24 cellular contexts compared by ENCODE assay signal in the genomic region with DNA sequence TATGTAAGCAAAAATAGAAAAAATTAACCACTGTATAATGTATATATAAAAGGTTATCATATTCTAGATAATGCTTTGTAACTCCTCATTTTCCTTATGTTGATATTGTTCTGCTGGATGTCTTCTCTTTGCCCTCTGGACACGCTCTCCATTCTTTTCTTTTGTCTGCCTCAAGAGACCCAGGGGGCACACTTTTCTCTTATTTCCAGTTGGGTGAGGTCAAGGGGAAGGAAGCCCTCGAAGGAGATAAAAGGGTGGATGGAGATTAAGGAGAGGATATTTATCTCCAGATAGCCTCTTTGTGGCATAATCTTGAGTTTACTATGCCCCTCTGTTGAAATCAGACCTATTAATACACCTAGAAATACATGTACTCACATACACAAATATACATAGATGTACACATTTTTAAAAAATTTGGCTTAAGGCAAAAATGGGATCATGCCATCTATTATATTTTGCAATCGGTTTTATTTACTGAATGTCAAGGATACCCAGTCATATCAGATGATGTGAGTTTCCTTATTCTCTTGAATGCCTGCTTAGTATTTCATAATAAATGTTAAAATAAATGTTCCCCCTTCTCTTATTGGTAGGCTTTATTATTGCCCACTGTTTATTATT.
"Had no signal": no experiment of that assay in that cellular context is flagged by ENCODE, and none has a peak within 500 bp of the region (broad histone marks: within the 10 kb centered on the region; RNA-seq: fewer than 3 reads in every experiment).

No MANE protein-coding gene starts in this region.

- DNase-seq: activated B cell treated with CpG ODN at 0.5 μM for 24 hours; activated CD4-positive, alpha-beta memory T cell treated with anti-CD3 and anti-CD28 coated beads for 36 hours; activated CD4-positive, alpha-beta T cell treated with anti-CD3 and anti-CD28 coated beads for 4 hours; activated effector memory CD4-positive, alpha-beta T cell treated with Interleukin-2 at 50 U/mL for 16 hours; activated naive CD4-positive, alpha-beta T cell treated with anti-CD3 and anti-CD28 coated beads for 36 hours; activated naive CD8-positive, alpha-beta T cell treated with anti-CD3 and anti-CD28 coated beads, Interleukin-2, amount 10 ng/mL, durations not matched to agents 7 days and 5 days; activated T-cell treated with anti-CD3 and anti-CD28 coated beads, Interleukin-2, amount 50 U/mL, for 72 hours; amygdala; caudate nucleus; dermis blood vessel endothelial cell; effector CD8-positive, alpha-beta T cell; foreskin melanocyte; hypothalamus; islet precursor cell; left cardiac atrium; mucosa of descending colon; small intestine; stimulated activated CD4-positive, alpha-beta T cell treated with anti-CD3 and anti-CD28 coated beads, Interleukin-15, amount 100 ng/mL, for 24 hours; stomach had no signal

- H3K27me3 Mint-ChIP-seq: activated B cell treated with CpG ODN at 0.5 μM for 24 hours; activated CD4-positive, alpha-beta memory T cell treated with anti-CD3 and anti-CD28 coated beads for 36 hours; activated naive CD8-positive, alpha-beta T cell treated with anti-CD3 and anti-CD28 coated beads, Interleukin-2, amount 10 ng/mL, durations not matched to agents 7 days and 5 days; memory B cell; stimulated activated memory B cell treated with anti-CD40 and anti-IgM and Interleukin-4, amounts not matched to agents 10 μg/mL and 1 μg/mL and 100 μg/mL, for 72 hours had no signal

- H3K36me3 ChIP-seq: stomach, suprapubic skin, tibial nerve had no signal

- H3K27ac Mint-ChIP-seq: activated B cell treated with CpG ODN at 0.5 μM for 24 hours; activated CD4-positive, alpha-beta memory T cell treated with anti-CD3 and anti-CD28 coated beads for 36 hours; activated naive CD4-positive, alpha-beta T cell treated with anti-CD3 and anti-CD28 coated beads for 36 hours; activated naive CD8-positive, alpha-beta T cell treated with anti-CD3 and anti-CD28 coated beads, Interleukin-2, amount 10 ng/mL, durations not matched to agents 7 days and 5 days; activated T-cell treated with anti-CD3 and anti-CD28 coated beads, Interleukin-2, amount 50 U/mL, for 72 hours; memory B cell; stimulated activated memory B cell treated with anti-CD40 and anti-IgM and Interleukin-4, amounts not matched to agents 10 μg/mL and 1 μg/mL and 100 μg/mL, for 72 hours; T-helper 2 cell treated with Interferon-gamma antibody and Interleukin-4, amounts not matched to agents 5 μg/mL and 100 μg/mL, for 36 hours had no signal

- H3K9me3 ChIP-seq: suprapubic skin had no signal

- H3K4me3 Mint-ChIP-seq: activated B cell treated with CpG ODN at 0.5 μM for 24 hours; activated CD4-positive, alpha-beta memory T cell treated with anti-CD3 and anti-CD28 coated beads for 36 hours; activated naive CD4-positive, alpha-beta T cell treated with anti-CD3 and anti-CD28 coated beads for 36 hours; activated naive CD8-positive, alpha-beta T cell treated with anti-CD3 and anti-CD28 coated beads, Interleukin-2, amount 10 ng/mL, durations not matched to agents 7 days and 5 days; activated T-cell treated with anti-CD3 and anti-CD28 coated beads, Interleukin-2, amount 50 U/mL, for 72 hours; memory B cell; stimulated activated memory B cell treated with anti-CD40 and anti-IgM and Interleukin-4, amounts not matched to agents 10 μg/mL and 1 μg/mL and 100 μg/mL, for 72 hours; T-helper 2 cell treated with Interferon-gamma antibody and Interleukin-4, amounts not matched to agents 5 μg/mL and 100 μg/mL, for 36 hours had no signal

- H3K27ac ChIP-seq: suprapubic skin, tibial nerve had no signal

- H3K27me3 ChIP-seq: stomach, suprapubic skin, tibial nerve had no signal

- ATAC-seq: activated T-cell treated with anti-CD3 and anti-CD28 coated beads, Interleukin-2, amount 50 U/mL, for 72 hours; mucosa of descending colon; stimulated activated memory B cell treated with anti-CD40 and anti-IgM and Interleukin-4, amounts not matched to agents 10 μg/mL and 1 μg/mL and 100 μg/mL, for 72 hours had no signal

- H3K4me3 ChIP-seq: mucosa of descending colon, stomach, suprapubic skin, tibial nerve had no signal
